Comparison of ENCODE assay signal across 8 cellular contexts in the genomic region with DNA sequence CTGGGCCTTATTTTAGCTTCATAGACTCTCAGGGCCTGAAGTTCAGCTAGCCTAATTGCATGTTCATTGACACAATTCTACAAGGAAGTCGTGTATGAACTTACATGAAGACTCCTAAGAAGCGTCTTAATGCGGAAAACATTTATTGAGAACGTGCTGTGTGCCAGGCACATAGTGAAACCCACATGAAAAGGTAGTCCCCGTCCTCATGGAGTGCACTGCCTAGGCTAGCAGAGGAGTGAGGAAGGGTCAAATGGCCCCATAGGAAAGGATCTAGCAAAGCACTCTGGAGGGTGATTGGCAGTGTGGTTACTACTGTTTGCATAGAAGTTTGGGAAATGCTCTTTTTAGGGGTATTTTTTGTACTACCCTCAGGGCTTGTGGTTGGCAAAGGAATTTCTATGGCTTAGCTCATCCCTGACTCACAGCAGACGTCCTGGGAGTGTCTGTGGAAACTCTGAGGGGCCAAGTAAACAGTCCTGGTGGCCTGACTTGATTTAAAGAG. TPM values are rescaled to one million over a fixed set of nuclear protein-coding genes. Genes with fewer than 3 reads are reported as not detected.
DNase-seq lines count a peak whose midpoint lies in the region; ATAC-seq and TF ChIP-seq lines count a peak whose summit lies in the region.

No MANE protein-coding gene starts in this region.

- no peaks in the 10 kb centered on the region for H3K9me2 ChIP-seq in OCI-LY1 (ENCODE audit: low read depth, low read length)

- H3K27me3 ChIP-seq in OCI-LY1 (ENCODE audit: insufficient read depth, low read length), result no peaks in the 10 kb centered on the region

- TF ChIP-seq CTCF in OCI-LY1 (IDR thresholded peaks at IDR 0.05; ENCODE audit: low read length) (no peak), coronary artery (IDR thresholded peaks at IDR 0.05) (no peak)

- peak overlapping the region; percentile 88 for H3K4me3 ChIP-seq in OCI-LY1 (ENCODE audit: low read depth, low read length, poor library complexity, severe bottlenecking)
- H3K4me3 ChIP-seq in coronary artery, result peak overlapping the region; percentile 97

- peak overlapping the region; percentile 86 for H3K4me2 ChIP-seq in OCI-LY1 (ENCODE audit: low read length)

- no peaks in the 10 kb centered on the region for H3K9me3 ChIP-seq in OCI-LY1 (ENCODE audit: low read length)

- no peaks in the 10 kb centered on the region for H3K36me3 ChIP-seq in OCI-LY1 (ENCODE audit: insufficient read depth, low read length)

- H3K79me2 ChIP-seq in OCI-LY1 (ENCODE audit: insufficient read depth, low read length), result peaks cover 36% of the 10 kb centered on the region

- H3K27me3 Mint-ChIP-seq in naive thymus-derived CD8-positive, alpha-beta T cell, result peaks cover 2 to 26% (median 10%) of the 10 kb centered on the region in 5 donors

- POLR2A ChIA-PET in naive thymus-derived CD8-positive, alpha-beta T cell (lab: Charles Lee), result no interaction called here

- peak overlapping the region; percentile 37 to 98 (median 90) for H3K27ac Mint-ChIP-seq in naive thymus-derived CD8-positive, alpha-beta T cell

- H3K27ac ChIP-seq in OCI-LY1 (ENCODE audit: low read depth, low read length, poor library complexity, severe bottlenecking), result no peak overlapping the region
- H3K27ac ChIP-seq in coronary artery, result peak overlapping the region; percentile 91 to 99

- no peaks in the 10 kb centered on the region for H3K36me3 Mint-ChIP-seq in naive thymus-derived CD8-positive, alpha-beta T cell

- DNase-seq in Caki2 (ENCODE audit: low read depth) (peak; percentile 77), coronary artery (ENCODE audit: low spot score) (no peak), NCI-H2227 (lab: John Stamatoyannopoulos, UW; ENCODE audit: unreplicated experiment) (no peak), cerebellar nuclear complex (lab: John Stamatoyannopoulos, UW) (no peak)
- no peak for DNase-seq in naive thymus-derived CD8-positive, alpha-beta T cell

- no peaks in the 10 kb centered on the region for H4K20me1 ChIP-seq in OCI-LY1 (ENCODE audit: insufficient read depth, low read length)

- ATAC-seq in naive thymus-derived CD8-positive, alpha-beta T cell, result no peak
- ATAC-seq in HG03108 (IDR thresholded peaks at IDR 0.05; ENCODE audit: unreplicated experiment) (no peak), HG02759 (IDR thresholded peaks at IDR 0.05; ENCODE audit: unreplicated experiment) (no peak)

- peak overlapping the region; percentile 76; the same call in 1 of the 2 replicates for H2AFZ ChIP-seq in OCI-LY1 (ENCODE audit: low read length)

- H3K4me3 Mint-ChIP-seq in naive thymus-derived CD8-positive, alpha-beta T cell, result peak overlapping the region; percentile 79 to 94 (median 90)

- H3F3A ChIP-seq in OCI-LY1 (ENCODE audit: insufficient read depth, low read length), result no peaks in the 10 kb centered on the region

- in situ Hi-C loops in Caki2 (cut with HindIII; ENCODE audit: low pct_unique_long_range_greater_than_20kb, low sequenced_read_pairs), result no loop called here

- H3K9ac ChIP-seq in OCI-LY1 (ENCODE audit: low read length), result peak overlapping the region; percentile 80

- peaks cover 23 to 55% (median 48%) of the 10 kb centered on the region in 4 donors for H3K4me1 Mint-ChIP-seq in naive thymus-derived CD8-positive, alpha-beta T cell

- H3K4me1 ChIP-seq in OCI-LY1 (ENCODE audit: insufficient read depth, low read length, severe bottlenecking), result peaks cover 43% of the 10 kb centered on the region

- peaks cover 0 to under 1% (median 0%) of the 10 kb centered on the region in 9 donors for H3K9me3 Mint-ChIP-seq in naive thymus-derived CD8-positive, alpha-beta T cell

RNA-seq across cellular contexts. Expression of a gene that starts 0.9 kb away (rescaled TPM):
- 103 and 130 TPM in 2 replicates for total RNA-seq in Caki2 (2014; rRNA removed; shearing (Covaris generic); ENCODE audit: low replicate concordance)
- 10 to 100 TPM; 37.7 to 37.8 TPM for total RNA-seq in naive thymus-derived CD8-positive, alpha-beta T cell
- 10 to 100 TPM; 27.9 to 36.6 (median 29.3) TPM for polyA plus RNA-seq in naive thymus-derived CD8-positive, alpha-beta T cell

RNA-seq across cellular contexts. Expression of a gene that starts 50.1 kb away (rescaled TPM):
- total RNA-seq in Caki2 (2014; rRNA removed; shearing (Covaris generic); ENCODE audit: low replicate concordance), result 142 and 198 TPM in 2 replicates
- under 1 TPM; 0.49 to 0.63 TPM for total RNA-seq in naive thymus-derived CD8-positive, alpha-beta T cell
- polyA plus RNA-seq in naive thymus-derived CD8-positive, alpha-beta T cell, result not detected

Comparison
In these comparisons a context has a peak if more than half of its experiments do, and no peak if none do; other contexts are left out.
1. RNA of a gene that starts 50.1 kb away (total RNA-seq): 142 to 198 TPM in Caki2; 0.49 to 0.63 TPM in naive thymus-derived CD8-positive, alpha-beta T cell; every median in the first group is over 10 times any median in the second.